4 cellular contexts compared by ENCODE assay signal in genomic region chr22:42013385-42013784, GRCh38.
"Had no signal": no experiment of that assay in that cellular context is flagged by ENCODE, and none has a peak within 500 bp of the region (broad histone marks: within the 10 kb centered on the region; RNA-seq: fewer than 3 reads in every experiment).

No MANE protein-coding gene starts in this region.

- H3K27ac ChIP-seq: HL-60, KMS-11 had no signal

- H3K4me3 ChIP-seq: K562 had no signal

- ATAC-seq: HepG2, K562 had no signal
